ENCODE assay signal across 8 cellular contexts in the genomic region with DNA sequence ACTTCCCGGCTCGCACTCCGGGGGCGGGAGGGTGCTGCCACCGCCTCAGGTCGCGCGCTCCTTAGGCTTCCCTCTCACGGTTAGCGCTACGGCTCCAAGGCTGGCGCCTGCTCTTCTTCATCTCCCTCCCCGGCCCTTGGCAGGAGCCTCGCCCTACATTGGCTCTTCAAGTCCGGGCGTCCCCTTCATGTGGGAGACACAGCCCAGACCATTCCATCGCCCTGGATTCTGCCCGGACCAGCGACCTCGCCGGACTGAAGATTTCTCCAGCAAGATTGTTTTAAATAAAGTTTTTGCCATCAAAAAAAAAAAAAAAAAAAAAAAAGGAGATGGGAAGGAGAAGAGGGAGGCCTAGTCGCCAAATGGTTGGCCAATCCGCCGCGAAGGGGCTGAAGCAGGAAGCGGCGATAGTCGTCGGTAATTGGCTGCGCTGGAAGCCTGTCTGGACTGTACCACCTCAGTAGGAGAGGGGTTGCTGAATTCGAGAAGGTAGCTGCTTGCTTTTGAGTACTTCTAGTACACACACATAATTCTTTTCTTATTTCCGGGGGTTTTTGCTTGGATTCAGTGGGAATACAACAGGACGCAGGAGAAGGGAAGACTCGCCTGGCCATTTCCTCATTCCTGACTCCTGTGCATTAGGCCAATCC. TPM values are rescaled to one million over a fixed set of nuclear protein-coding genes. Genes with fewer than 3 reads are reported as not detected.
DNase-seq lines count a peak whose midpoint lies in the region; ATAC-seq and TF ChIP-seq lines count a peak whose summit lies in the region.

No MANE protein-coding gene starts in this region.

- H3K27ac Mint-ChIP-seq in T-helper 1 cell treated with Interleukin-12 subunit alpha and Interleukin-12 subunit beta and Interleukin-4 antibody, amounts not matched to agents 30 μg/mL and 1 μg/mL, for 36 hours, result peak overlapping the region; percentile 100
- H3K27ac Mint-ChIP-seq in progenitor cell of endocrine pancreas, result peak overlapping the region; percentile 100

- H3K4me1 Mint-ChIP-seq in T-helper 1 cell treated with Interleukin-12 subunit alpha and Interleukin-12 subunit beta and Interleukin-4 antibody, amounts not matched to agents 30 μg/mL and 1 μg/mL, for 36 hours (ENCODE audit: low read depth), result peaks cover 39% of the 10 kb centered on the region
- peaks cover 26% of the 10 kb centered on the region for H3K4me1 Mint-ChIP-seq in progenitor cell of endocrine pancreas (ENCODE audit: low read depth)

- no peaks in the 10 kb centered on the region for H3K9me3 ChIP-seq in left ventricle myocardium inferior (replicated peaks)

- H3K4me3 Mint-ChIP-seq in T-helper 1 cell treated with Interleukin-12 subunit alpha and Interleukin-12 subunit beta and Interleukin-4 antibody, amounts not matched to agents 30 μg/mL and 1 μg/mL, for 36 hours, result peak overlapping the region; percentile 98
- peak overlapping the region; percentile 98 for H3K4me3 Mint-ChIP-seq in progenitor cell of endocrine pancreas (ENCODE audit: low read depth)

- peaks cover 16% of the 10 kb centered on the region for H3K36me3 Mint-ChIP-seq in T-helper 1 cell treated with Interleukin-12 subunit alpha and Interleukin-12 subunit beta and Interleukin-4 antibody, amounts not matched to agents 30 μg/mL and 1 μg/mL, for 36 hours (ENCODE audit: low read depth)
- peaks cover 6% of the 10 kb centered on the region for H3K36me3 Mint-ChIP-seq in progenitor cell of endocrine pancreas (ENCODE audit: insufficient read depth)

- intact Hi-C loops in left ventricle myocardium inferior (cut with micrococcal nuclease), result no loop called here

- peak; percentile 33 for TF ChIP-seq POLR2A in GM15510 (IDR thresholded peaks at IDR 0.05; ENCODE audit: borderline replicate concordance, extremely low read depth, insufficient read length)

- ATAC-seq in HG02884 (IDR thresholded peaks at IDR 0.05; ENCODE audit: unreplicated experiment), result peak; percentile 58

- peaks cover 15% of the 10 kb centered on the region for H3K36me3 ChIP-seq in left ventricle myocardium inferior

- H3K27me3 ChIP-seq in left ventricle myocardium inferior (ENCODE audit: low read depth), result no peaks in the 10 kb centered on the region

- no peaks in the 10 kb centered on the region for H3K9me3 Mint-ChIP-seq in T-helper 1 cell treated with Interleukin-12 subunit alpha and Interleukin-12 subunit beta and Interleukin-4 antibody, amounts not matched to agents 30 μg/mL and 1 μg/mL, for 36 hours
- H3K9me3 Mint-ChIP-seq in progenitor cell of endocrine pancreas (ENCODE audit: low read depth), result no peaks in the 10 kb centered on the region

- DNase-seq in NCI-H146 treated with DMSO at 0.1 percent for 48 hours (lab: John Stamatoyannopoulos, UW; ENCODE audit: unreplicated experiment) (peak; percentile 99), amygdala (lab: John Stamatoyannopoulos, UW) (peak; percentile 75 to 100 (median 96)), left ventricle myocardium inferior (peak; percentile 96), progenitor cell of endocrine pancreas (ENCODE audit: low spot score, unreplicated experiment) (peak; percentile 83), ureter (ENCODE audit: low spot score) (peak; percentile 97)

- H3K27me3 Mint-ChIP-seq in T-helper 1 cell treated with Interleukin-12 subunit alpha and Interleukin-12 subunit beta and Interleukin-4 antibody, amounts not matched to agents 30 μg/mL and 1 μg/mL, for 36 hours (ENCODE audit: low read depth), result peaks cover 4% of the 10 kb centered on the region
- H3K27me3 Mint-ChIP-seq in progenitor cell of endocrine pancreas, result no peaks in the 10 kb centered on the region

- peak overlapping the region; percentile 99 for H3K27ac ChIP-seq in left ventricle myocardium inferior (replicated peaks)

- TF ChIP-seq CTCF in left ventricle myocardium inferior (IDR thresholded peaks at IDR 0.05; ENCODE audit: borderline replicate concordance) (no peak), progenitor cell of endocrine pancreas (IDR thresholded peaks at IDR 0.05; ENCODE audit: unreplicated experiment) (peak; percentile 9)

- H3K4me3 ChIP-seq in left ventricle myocardium inferior, result peak overlapping the region; percentile 96

- peaks cover 49% of the 10 kb centered on the region for H3K4me1 ChIP-seq in left ventricle myocardium inferior

RNA-seq across cellular contexts. Expression of gene ZDHHC5, which starts 0.7 kb away (rescaled TPM):
- 45.8 TPM for total RNA-seq in left ventricle myocardium inferior
- total RNA-seq in progenitor cell of endocrine pancreas, result 56.7 and 60.1 TPM in 2 replicates
- 91.9 TPM for total RNA-seq in ureter

RNA-seq across cellular contexts. Expression of gene CLP1, which starts 9.6 kb away (rescaled TPM):
- total RNA-seq in left ventricle myocardium inferior (6.0 TPM), progenitor cell of endocrine pancreas (22.0 and 22.2 TPM in 2 replicates), ureter (10.0 TPM)

RNA-seq across cellular contexts. Expression of gene YPEL4, which starts 17.5 kb away (rescaled TPM):
- 0.55 TPM for total RNA-seq in left ventricle myocardium inferior
- total RNA-seq in progenitor cell of endocrine pancreas, result 0.22 TPM in 2 replicates
- 0.44 TPM for total RNA-seq in ureter

RNA-seq across cellular contexts. Expression of gene MED19, which starts 44.8 kb away (rescaled TPM):
- total RNA-seq in left ventricle myocardium inferior (9.4 TPM), progenitor cell of endocrine pancreas (24.2 and 24.4 TPM in 2 replicates), ureter (12.7 TPM)

RNA-seq across cellular contexts. Expression of gene TMX2, which starts 45.2 kb away (rescaled TPM):
- total RNA-seq in left ventricle myocardium inferior (64.3 TPM), progenitor cell of endocrine pancreas (82.7 and 82.9 TPM in 2 replicates), ureter (108 TPM)

Comparison
In these comparisons a context has a peak if more than half of its experiments do, and no peak if none do; other contexts are left out.
1. Peak in every context shown above with its lines: DNase-seq, ATAC-seq, H3K4me3 ChIP-seq and H3K27ac ChIP-seq.